Comparison of ENCODE assay signal across 11 cellular contexts in genomic region chrX:55159556-55159955, GRCh38.
A peak's percentile ranks its signal among the peaks of the same experiment; 100 is the strongest.
DNase-seq lines count a peak whose midpoint lies in the region; ATAC-seq and TF ChIP-seq lines count a peak whose summit lies in the region.
"Had no signal": no experiment of that assay in that cellular context is flagged by ENCODE, and none has a peak within 500 bp of the region (broad histone marks: within the 10 kb centered on the region; RNA-seq: fewer than 3 reads in every experiment).

No MANE protein-coding gene starts in this region.

- H3K23ac ChIP-seq in mesendoderm (ENCODE audit: low read length) = no peak overlapping the region

- no peak overlapping the region for H3K4me3 ChIP-seq in CD8-positive, alpha-beta memory T cell (ENCODE audit: low read length)
- no peak overlapping the region for H3K4me3 ChIP-seq in mesendoderm (ENCODE audit: low read length)
- H3K4me3 ChIP-seq: mucosa of descending colon had no signal

- TF ChIP-seq CTCF in HFFc6 (IDR thresholded peaks at IDR 0.05) (no peak), VCaP (conservative IDR thresholded peaks at IDR 0.05) (no peak), GM10266 (IDR thresholded peaks at IDR 0.05; ENCODE audit: control insufficient read depth, insufficient read depth, low read depth, missing control alignments) (no peak)

- no peaks in the 10 kb centered on the region for H3K4me1 ChIP-seq in CD8-positive, alpha-beta memory T cell (ENCODE audit: insufficient read depth, low read length)
- H3K4me1 ChIP-seq in mesendoderm (ENCODE audit: control insufficient read depth, low read depth, low read length) = no peaks in the 10 kb centered on the region

- H2AK5ac ChIP-seq in mesendoderm (ENCODE audit: low read length) = no peak overlapping the region

- no peaks in the 10 kb centered on the region for H3K27me3 ChIP-seq in CD8-positive, alpha-beta memory T cell (ENCODE audit: insufficient read depth, low read length, poor library complexity, severe bottlenecking)
- no peaks in the 10 kb centered on the region for H3K27me3 ChIP-seq in mesendoderm (ENCODE audit: insufficient read depth, low read length, poor library complexity)

- no CpG with 5 or more reads among the region's 3 CpGs for WGBS in mesendoderm (ENCODE audit: extremely low coverage, insufficient coverage, low lambda C conversion rate)

- no peaks in the 10 kb centered on the region for H3K36me3 ChIP-seq in CD8-positive, alpha-beta memory T cell (ENCODE audit: insufficient read depth, low read length)
- H3K36me3 ChIP-seq in mesendoderm (ENCODE audit: control insufficient read depth, insufficient read depth, low read length) = no peaks in the 10 kb centered on the region

- H3K4me2 ChIP-seq in mesendoderm (ENCODE audit: low read length) = no peak overlapping the region

- H3K4me1 Mint-ChIP-seq in CD8-positive, alpha-beta memory T cell = peaks cover 12 to 25% (median 23%) of the 10 kb centered on the region in 3 donors
- peaks cover 6% of the 10 kb centered on the region; the same call in 1 of the 2 replicates for H3K4me1 Mint-ChIP-seq in HFFc6 (ENCODE audit: low read depth)

- no peak overlapping the region for H2BK120ac ChIP-seq in mesendoderm (ENCODE audit: low read depth, low read length)

- H3K56ac ChIP-seq in mesendoderm (ENCODE audit: low read length) = peak overlapping the region; percentile 60

- H3K9ac ChIP-seq in mesendoderm (ENCODE audit: low read length) = peak overlapping the region; percentile 44

- H3K9me3 ChIP-seq in CD8-positive, alpha-beta memory T cell (ENCODE audit: low read length) = no peaks in the 10 kb centered on the region
- H3K9me3 ChIP-seq: mucosa of descending colon had no signal

- ATAC-seq in HG03196 (IDR thresholded peaks at IDR 0.05; ENCODE audit: unreplicated experiment) = no peak
- ATAC-seq: esophagus mucosa, mucosa of descending colon had no signal

- H3K79me2 ChIP-seq in mesendoderm (ENCODE audit: control insufficient read depth, insufficient read depth, low read length) = no peaks in the 10 kb centered on the region

- no peak overlapping the region for H3K4ac ChIP-seq in mesendoderm (ENCODE audit: low read depth, low read length)

- H3K27me3 Mint-ChIP-seq in CD8-positive, alpha-beta memory T cell = peaks cover 0 to 14% of the 10 kb centered on the region in 2 donors
- peaks cover 1% of the 10 kb centered on the region; the same call in 1 of the 2 replicates for H3K27me3 Mint-ChIP-seq in HFFc6 (ENCODE audit: insufficient read depth)

- H3K79me1 ChIP-seq in mesendoderm (ENCODE audit: low read length) = no peaks in the 10 kb centered on the region

- H2BK5ac ChIP-seq in mesendoderm (ENCODE audit: low read length) = no peak overlapping the region

- peaks cover 0 to 9% (median 0%) of the 10 kb centered on the region in 3 donors for H3K36me3 Mint-ChIP-seq in CD8-positive, alpha-beta memory T cell
- H3K36me3 Mint-ChIP-seq in HFFc6 (ENCODE audit: low read depth) = no peaks in the 10 kb centered on the region

- POLR2A ChIA-PET in CD8-positive, alpha-beta memory T cell (lab: Charles Lee) = no interaction called here

- no peak overlapping the region for H4K8ac ChIP-seq in mesendoderm (ENCODE audit: low read depth, low read length)

- no peaks in the 10 kb centered on the region for H3K9me3 Mint-ChIP-seq in CD8-positive, alpha-beta memory T cell
- H3K9me3 Mint-ChIP-seq in HFFc6 = no peaks in the 10 kb centered on the region

- no peak overlapping the region for H4K5ac ChIP-seq in mesendoderm (ENCODE audit: low read length)

- H2BK15ac ChIP-seq in mesendoderm (replicated peaks; ENCODE audit: low read depth) = no peak overlapping the region

- DNase-seq in CD8-positive, alpha-beta memory T cell = no peak
- DNase-seq in HFFc6 (no peak), mesendoderm (no peak), NCI-H146 treated with DMSO at 0.1 percent for 48 hours (lab: John Stamatoyannopoulos, UW; ENCODE audit: unreplicated experiment) (no peak), GM10266 (ENCODE audit: extremely low spot score) (no peak), NCI-H345 treated with DMSO at 0.1 percent for 48 hours (lab: John Stamatoyannopoulos, UW; ENCODE audit: unreplicated experiment) (no peak)
- DNase-seq: mucosa of descending colon, retina had no signal

- peak overlapping the region in 3 of 8 donors; percentile 1 to 98 (median 52) for H3K27ac Mint-ChIP-seq in CD8-positive, alpha-beta memory T cell
- H3K27ac Mint-ChIP-seq in HFFc6 = no peak overlapping the region

- CTCF ChIA-PET in CD8-positive, alpha-beta memory T cell (lab: Charles Lee) = interaction anchor here (2.0 kb wide), 1 partner anchor 24 kb away, joined by 5 read pairs; no protein-coding TSS in a partner anchor

- H3K18ac ChIP-seq in mesendoderm (ENCODE audit: low read length) = no peak overlapping the region

- peak overlapping the region; percentile 90 for H3K27ac ChIP-seq in CD8-positive, alpha-beta memory T cell (ENCODE audit: low read depth, low read length)
- H3K27ac ChIP-seq in VCaP = peak overlapping the region; percentile 88
- no peak overlapping the region for H3K27ac ChIP-seq in mesendoderm (ENCODE audit: low read depth, low read length)

- H3K4me3 Mint-ChIP-seq in CD8-positive, alpha-beta memory T cell = peak overlapping the region in 2 of 7 donors; percentile 37 to 92
- peak overlapping the region; percentile 93 for H3K4me3 Mint-ChIP-seq in HFFc6
